In the genomic region with DNA sequence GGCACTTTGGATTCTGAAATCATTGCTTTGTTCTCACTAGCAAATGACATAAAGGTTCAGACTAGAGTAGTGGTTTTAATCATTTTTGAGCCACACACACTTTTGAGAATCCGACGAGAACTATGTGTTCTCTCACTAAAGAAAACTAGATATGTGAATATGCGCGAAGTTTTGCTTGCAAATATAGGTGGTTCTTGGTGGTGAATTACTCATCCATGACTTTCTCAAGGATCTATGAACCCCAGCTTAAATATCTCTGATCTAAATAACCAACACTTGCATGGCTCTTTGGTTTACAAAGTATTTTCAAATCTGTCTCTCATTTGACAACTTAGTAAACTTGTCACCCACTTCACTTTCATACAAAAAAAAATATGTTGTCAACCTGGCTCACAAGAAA, we compare ENCODE assay signal across 9 cellular contexts. TPM values are rescaled to one million over a fixed set of nuclear protein-coding genes. Genes with fewer than 3 reads are reported as not detected.
"Had no signal": no experiment of that assay in that cellular context is flagged by ENCODE, and none has a peak within 500 bp of the region (broad histone marks: within the 10 kb centered on the region; RNA-seq: fewer than 3 reads in every experiment).

No MANE protein-coding gene starts in this region.

- H3K4me1 ChIP-seq: HAP-1 had no signal

- H3K4me1 Mint-ChIP-seq: IgD-negative memory B cell had no signal

- H3K27ac Mint-ChIP-seq: HFFc6, IgD-negative memory B cell had no signal

- H3K27ac ChIP-seq: HL-60 had no signal

- H3K4me3 Mint-ChIP-seq: HFFc6, IgD-negative memory B cell had no signal

- DNase-seq: GOT3, H7, HFFc6, KBM-7 had no signal

- H3K9me3 Mint-ChIP-seq: HFFc6 had no signal

- ATAC-seq: HCT116, HepG2 had no signal

- H3K36me3 ChIP-seq: HAP-1 had no signal

- H3K4me3 ChIP-seq: HAP-1 had no signal

- H3K36me3 Mint-ChIP-seq: IgD-negative memory B cell had no signal

RNA-seq across cellular contexts. Expression of a gene that starts 54.8 kb away (rescaled TPM):
- total RNA-seq: HepG2 had no signal
- polyA plus RNA-seq: HepG2 had no signal
